In genomic region chr9:129109504-129109903, GRCh38 we compare ENCODE assay signal across 8 cellular contexts. TPM values are rescaled to one million over a fixed set of nuclear protein-coding genes. Genes with fewer than 3 reads are reported as not detected.
DNase-seq lines count a peak whose midpoint lies in the region; ATAC-seq and TF ChIP-seq lines count a peak whose summit lies in the region.

No MANE protein-coding gene starts in this region.

- peaks cover 23% of the 10 kb centered on the region for H3K4me1 Mint-ChIP-seq in T-helper 2 cell treated with Interferon-gamma antibody and Interleukin-4, amounts not matched to agents 5 μg/mL and 100 μg/mL, for 36 hours (ENCODE audit: low read depth)

- H3K4me1 ChIP-seq in esophagus muscularis mucosa (peaks cover 28 to 53% (median 48%) of the 10 kb centered on the region in 4 donors), trophoblast cell (ENCODE audit: control insufficient read depth in 1 of 2, insufficient read depth in 2 of 2, low read length in 2 of 2) (peaks cover 7 to 9% of the 10 kb centered on the region in 2 experiments)

- intact Hi-C loops in esophagus muscularis mucosa (cut with DNase I), result no loop called here

- no peak overlapping the region for H3K4me2 ChIP-seq in trophoblast cell (ENCODE audit: low read length)

- ATAC-seq in GM19452 (IDR thresholded peaks at IDR 0.05; ENCODE audit: unreplicated experiment), result no peak

- H3K9me3 ChIP-seq in esophagus muscularis mucosa, result no peaks in the 10 kb centered on the region
- H3K9me3 ChIP-seq in trophoblast cell (ENCODE audit: insufficient read depth, low read depth, low read length), result no peaks in the 10 kb centered on the region

- H3K27me3 Mint-ChIP-seq in T-helper 2 cell treated with Interferon-gamma antibody and Interleukin-4, amounts not matched to agents 5 μg/mL and 100 μg/mL, for 36 hours (ENCODE audit: low read depth), result no peaks in the 10 kb centered on the region

- H4K12ac ChIP-seq in trophoblast cell (ENCODE audit: low read depth, low read length), result no peak overlapping the region

- H3K27me3 ChIP-seq in esophagus muscularis mucosa (no peaks in the 10 kb centered on the region), trophoblast cell (ENCODE audit: insufficient read depth, low read length) (peaks cover 6% of the 10 kb centered on the region), brain microvascular endothelial cell (replicated peaks) (no peaks in the 10 kb centered on the region)

- peak overlapping the region; percentile 71 for H3K4me3 Mint-ChIP-seq in T-helper 2 cell treated with Interferon-gamma antibody and Interleukin-4, amounts not matched to agents 5 μg/mL and 100 μg/mL, for 36 hours

- H2BK5ac ChIP-seq in trophoblast cell (ENCODE audit: low read depth, low read length, poor library complexity), result no peak overlapping the region

- H3K4me3 ChIP-seq in esophagus muscularis mucosa, result peak overlapping the region; percentile 74 to 94 (median 87)
- H3K4me3 ChIP-seq in trophoblast cell (ENCODE audit: low read depth, low read length), result no peak overlapping the region
- H3K4me3 ChIP-seq in brain microvascular endothelial cell (ENCODE audit: low read depth, low read length), result no peak overlapping the region

- peak in 1 of 3 experiments; percentile 8 for TF ChIP-seq CTCF in esophagus muscularis mucosa (IDR thresholded peaks at IDR 0.05)
- no peak for TF ChIP-seq CTCF in brain microvascular endothelial cell (IDR thresholded peaks at IDR 0.05; ENCODE audit: low read depth, low read length, missing control alignments)

- no peaks in the 10 kb centered on the region for H3K9me3 Mint-ChIP-seq in T-helper 2 cell treated with Interferon-gamma antibody and Interleukin-4, amounts not matched to agents 5 μg/mL and 100 μg/mL, for 36 hours

- H3K36me3 ChIP-seq in esophagus muscularis mucosa (peaks cover 15 to 34% (median 27%) of the 10 kb centered on the region in 4 donors), trophoblast cell (ENCODE audit: control insufficient read depth in 1 of 2, insufficient read depth in 2 of 2, low read length in 2 of 2) (peaks cover 0 to 3% of the 10 kb centered on the region in 2 experiments), brain microvascular endothelial cell (replicated peaks) (no peaks in the 10 kb centered on the region)

- no peak for TF ChIP-seq POLR2A in esophagus muscularis mucosa (IDR thresholded peaks at IDR 0.05; ENCODE audit: low read depth)

- 74% methylated on average over 4 of the region's 7 CpGs for WGBS in esophagus muscularis mucosa
- WGBS in trophoblast cell (ENCODE audit: extremely low coverage, insufficient coverage, insufficient read length), result no CpG with 5 or more reads among the region's 7 CpGs

- H4K8ac ChIP-seq in trophoblast cell (ENCODE audit: low read depth, low read length), result no peak overlapping the region

- no peaks in the 10 kb centered on the region for H3K36me3 Mint-ChIP-seq in T-helper 2 cell treated with Interferon-gamma antibody and Interleukin-4, amounts not matched to agents 5 μg/mL and 100 μg/mL, for 36 hours (ENCODE audit: low read depth)

- peak overlapping the region; percentile 56 for H3K27ac Mint-ChIP-seq in T-helper 2 cell treated with Interferon-gamma antibody and Interleukin-4, amounts not matched to agents 5 μg/mL and 100 μg/mL, for 36 hours

- H3K79me2 ChIP-seq in trophoblast cell (ENCODE audit: control insufficient read depth, insufficient read depth, low read length, poor library complexity), result peaks cover 14% of the 10 kb centered on the region

- H2BK12ac ChIP-seq in trophoblast cell (ENCODE audit: low read length), result no peak overlapping the region

- no peak overlapping the region for H3K18ac ChIP-seq in trophoblast cell (ENCODE audit: low read length)

- peak overlapping the region; percentile 88 to 95 (median 94) for H3K27ac ChIP-seq in esophagus muscularis mucosa (replicated peaks in 1 of 4)
- no peak overlapping the region for H3K27ac ChIP-seq in trophoblast cell (ENCODE audit: low read depth, low read length)
- H3K27ac ChIP-seq in brain microvascular endothelial cell, result no peak overlapping the region

- no peak overlapping the region for H2BK120ac ChIP-seq in trophoblast cell (ENCODE audit: insufficient read depth, low read length, poor library complexity)

- H3K4ac ChIP-seq in trophoblast cell (ENCODE audit: low read depth, low read length), result no peak overlapping the region

- H3K79me1 ChIP-seq in trophoblast cell (ENCODE audit: low read length), result peaks cover 16% of the 10 kb centered on the region

- H2AK5ac ChIP-seq in trophoblast cell (ENCODE audit: low read length), result no peak overlapping the region

- H3K14ac ChIP-seq in trophoblast cell (ENCODE audit: low read length), result no peak overlapping the region

- H4K91ac ChIP-seq in trophoblast cell (ENCODE audit: low read depth, low read length), result no peak overlapping the region

- no peak for TF ChIP-seq EP300 in esophagus muscularis mucosa (IDR thresholded peaks at IDR 0.05)

- H3K9ac ChIP-seq in trophoblast cell (ENCODE audit: low read length), result no peak overlapping the region

- DNase-seq in DMS53 (lab: John Stamatoyannopoulos, UW) (peak; percentile 47), DMS53 treated with DMSO at 0.1 percent for 48 hours (lab: John Stamatoyannopoulos, UW; ENCODE audit: unreplicated experiment) (no peak), esophagus muscularis mucosa (ENCODE audit: extremely low spot score) (no peak), trophoblast cell (peak; percentile 91 to 92), NCI-H2081 (lab: John Stamatoyannopoulos, UW) (no peak), brain microvascular endothelial cell (no peak)
- DNase-seq in T-helper 2 cell treated with Interferon-gamma antibody and Interleukin-4, amounts not matched to agents 5 μg/mL and 100 μg/mL, for 36 hours (ENCODE audit: low spot score), result no peak

- H3K23ac ChIP-seq in trophoblast cell (ENCODE audit: low read length), result no peak overlapping the region

- no peak overlapping the region for H2AFZ ChIP-seq in trophoblast cell (ENCODE audit: insufficient read depth, low read length, poor library complexity)

- in situ Hi-C loops in brain microvascular endothelial cell (cut with HindIII; ENCODE audit: low pct_ligation_motif_present, low sequenced_read_pairs), result no loop called here

RNA-seq across cellular contexts. Expression of gene CRAT, which starts 1.1 kb away (rescaled TPM):
- total RNA-seq in esophagus muscularis mucosa, result 100 to 1,000 TPM in 2 of 4 donors, 10 to 100 TPM in 2; 73.9 to 117 (median 92.2) TPM
- polyA plus RNA-seq in trophoblast cell (2013), result 13.3 and 13.9 TPM in 2 replicates

RNA-seq across cellular contexts. Expression of gene PTPA, which starts 1.7 kb away (rescaled TPM):
- total RNA-seq in esophagus muscularis mucosa, result 10 to 100 TPM; 57.7 to 91.9 (median 77.4) TPM
- polyA plus RNA-seq in trophoblast cell (2013), result 62.5 and 63.2 TPM in 2 replicates

RNA-seq across cellular contexts. Expression of gene DOLPP1, which starts 28.6 kb away (rescaled TPM):
- 1 to 10 TPM; 3.0 to 5.5 (median 4.3) TPM for total RNA-seq in esophagus muscularis mucosa
- 25.6 and 29.1 TPM in 2 replicates for polyA plus RNA-seq in trophoblast cell (2013)

Comparison
In these comparisons a context has a peak if more than half of its experiments do, and no peak if none do; other contexts are left out.
1. DNase-seq: peak in DMS53 (single experiment) and trophoblast cell (2 of 2); none in DMS53 treated with DMSO at 0.1 percent for 48 hours (single experiment), T-helper 2 cell treated with Interferon-gamma antibody and Interleukin-4, amounts not matched to agents 5 μg/mL and 100 μg/mL, for 36 hours (single experiment), esophagus muscularis mucosa (single experiment), NCI-H2081 (0 of 2) and brain microvascular endothelial cell (single experiment).
2. H3K27ac ChIP-seq: peak in esophagus muscularis mucosa (4 of 4); none in trophoblast cell (single experiment) and brain microvascular endothelial cell (single experiment).
3. H3K4me3 ChIP-seq: peak in esophagus muscularis mucosa (4 of 4); none in trophoblast cell (single experiment) and brain microvascular endothelial cell (single experiment).